8 cellular contexts compared by ENCODE assay signal in genomic region chr7:39951156-39951942, GRCh38. TPM values are rescaled to one million over a fixed set of nuclear protein-coding genes. Genes with fewer than 3 reads are reported as not detected.
DNase-seq lines count a peak whose midpoint lies in the region; FAIRE-seq and TF ChIP-seq lines count a peak whose summit lies in the region.

No MANE protein-coding gene starts in this region.

- H3K9me3 ChIP-seq in GM23248 (ENCODE audit: low read depth) = no peaks in the 10 kb centered on the region
- no peaks in the 10 kb centered on the region for H3K9me3 ChIP-seq in MG63
- no peaks in the 10 kb centered on the region for H3K9me3 ChIP-seq in iPS-18c (ENCODE audit: control insufficient read depth, insufficient read depth, low read length)
- H3K9me3 ChIP-seq in small intestine (ENCODE audit: control insufficient read depth, low read depth) = no peaks in the 10 kb centered on the region

- H3K4me3 ChIP-seq in GM23248 (peak overlapping the region; percentile 98), MG63 (peak overlapping the region; percentile 97), iPS-18c (ENCODE audit: insufficient read depth, low read depth, low read length) (peak overlapping the region; percentile 99), small intestine (ENCODE audit: low read depth in 1 of 2, low read length in 2 of 2) (peak overlapping the region; percentile 72 to 97)

- peak; percentile 62 for DNase-seq in GDM1 (lab: John Stamatoyannopoulos, UW)
- DNase-seq in GM23248 = peak; percentile 74
- peak; percentile 43 for DNase-seq in MG63
- DNase-seq in UCSD-AML1 (lab: John Stamatoyannopoulos, UW; ENCODE audit: unreplicated experiment) = peak; percentile 66
- peak; percentile 50 for DNase-seq in small intestine
- DNase-seq in amniotic stem cell (lab: John Stamatoyannopoulos, UW) = no peak

- H3K36me3 ChIP-seq in GM23248 (ENCODE audit: low read depth) = no peaks in the 10 kb centered on the region
- peaks cover 24% of the 10 kb centered on the region for H3K36me3 ChIP-seq in MG63
- H3K36me3 ChIP-seq in small intestine (ENCODE audit: control insufficient read depth in 2 of 2, insufficient read depth in 2 of 2, low read length in 2 of 2) = no peaks in the 10 kb centered on the region

- peaks cover 29% of the 10 kb centered on the region for H3K36me3 Mint-ChIP-seq in brain

- H3K9ac ChIP-seq in GM23248 = peak overlapping the region; percentile 95

- peaks cover 41% of the 10 kb centered on the region for H3F3A ChIP-seq in GM23248 (ENCODE audit: insufficient read depth)

- peaks cover 31% of the 10 kb centered on the region; the same call in 1 of the 2 replicates for H4K20me1 ChIP-seq in GM23248 (ENCODE audit: insufficient read depth)

- peaks cover 26% of the 10 kb centered on the region for H3K4me1 ChIP-seq in GM23248 (ENCODE audit: insufficient read depth)
- H3K4me1 ChIP-seq in small intestine (ENCODE audit: control insufficient read depth in 2 of 2, insufficient read depth in 1 of 2, low read depth in 1 of 2, low read length in 1 of 2) = peaks cover 0 to 12% of the 10 kb centered on the region in 2 donors

- TF ChIP-seq CTCF in brain (conservative IDR thresholded peaks at IDR 0.05) = peak; percentile 50 to 58

- in situ Hi-C loops in GM23248 (cut with MboI) = no loop called here

- H3K27ac Mint-ChIP-seq in brain = peak overlapping the region; percentile 97 to 99 (median 98)

- H2AFZ ChIP-seq in GM23248 = 0 out of 2 replicates have a peak overlapping the region, but pooled peaks have one; percentile 67

- peaks cover 5% of the 10 kb centered on the region for H3K27me3 Mint-ChIP-seq in brain

- peak overlapping the region; percentile 97 for H3K27ac ChIP-seq in GM23248
- peak overlapping the region; percentile 95 to 98 for H3K27ac ChIP-seq in small intestine (ENCODE audit: low read depth in 1 of 2, low read length in 1 of 2)

- peaks cover 0 to 5% (median 0%) of the 10 kb centered on the region in 5 experiments for H3K9me3 Mint-ChIP-seq in brain

- peak overlapping the region; percentile 99 for H3K4me2 ChIP-seq in GM23248 (ENCODE audit: unreplicated experiment)

- peaks cover 52% of the 10 kb centered on the region for H3K4me1 Mint-ChIP-seq in brain

- no peaks in the 10 kb centered on the region for H3K9me2 ChIP-seq in GM23248 (ENCODE audit: insufficient read depth)

- WGBS in GM23248 (ENCODE audit: low coverage in 1 of 2, low lambda C conversion rate in 2 of 2, missing lambda C conversion rate in 2 of 2), 2 experiments = 1 to 2% methylated on average over 45 to 58 of the region's 78 CpGs
- 0 to 1% (median 0%) methylated on average over 57 to 78 of the region's 78 CpGs for WGBS in small intestine, 3 donors

- no peak for FAIRE-seq in small intestine (lab: Jason Lieb, UNC)

- H3K4me3 Mint-ChIP-seq in brain = peak overlapping the region; percentile 97 to 100 (median 99)

- no peaks in the 10 kb centered on the region for H3K27me3 ChIP-seq in GM23248 (replicated peaks; ENCODE audit: insufficient read depth)
- H3K27me3 ChIP-seq in MG63 = no peaks in the 10 kb centered on the region
- no peaks in the 10 kb centered on the region for H3K27me3 ChIP-seq in small intestine (ENCODE audit: control insufficient read depth in 2 of 2, insufficient read depth in 2 of 2, low read length in 2 of 2)

- H3K79me2 ChIP-seq in GM23248 (ENCODE audit: insufficient read depth) = peaks cover 61% of the 10 kb centered on the region

RNA-seq across cellular contexts. Expression of gene CDK13, which starts 1.3 kb away (rescaled TPM):
- total RNA-seq in GM23248 (2014; rRNA removed; shearing (Covaris generic)) = 41.4 and 52.9 TPM in 2 replicates
- polyA plus RNA-seq in GM23248 (2016; fragmentation: Nextera tagmentation; extraction: Ambion mirVana) (11.0 and 13.3 TPM in 2 replicates), brain (ENCODE audit: insufficient read depth, low read depth, low replicate concordance) (21.0 TPM), small intestine (10 to 100 TPM; 10.3 to 14.8 (median 14.1) TPM)
- total RNA-seq in MG63 (2014; rRNA removed; shearing (Covaris generic); ENCODE audit: low replicate concordance) = 24.1 and 44.5 TPM in 2 replicates
